Comparison of ENCODE assay signal across 1 cellular context in the genomic region with DNA sequence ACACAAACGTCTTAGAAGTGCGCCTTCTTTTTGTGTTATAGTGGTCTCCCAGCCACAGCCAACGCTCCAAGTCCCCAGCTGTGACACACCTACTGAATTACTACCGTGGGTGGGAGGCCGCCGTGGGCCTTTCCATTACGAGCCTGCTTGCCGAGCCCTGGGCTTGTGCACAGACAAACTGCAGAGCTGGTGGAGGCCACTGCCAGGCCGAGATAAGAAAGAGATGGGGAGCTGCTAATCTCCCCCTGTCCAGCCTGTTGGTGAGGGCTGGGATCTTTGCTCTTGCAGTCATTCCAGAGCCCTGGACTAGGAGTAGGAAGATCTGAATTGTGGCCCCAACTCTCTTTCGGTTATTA.
A peak's percentile ranks its signal among the peaks of the same experiment; 100 is the strongest.
TF ChIP-seq lines count a peak whose summit lies in the region.

No MANE protein-coding gene starts in this region.

TF ChIP-seq in K562, 482 proteins besides CTCF, POLR2A, EP300 and RAD21 (continued from another document and continues in another):
- TF ChIP-seq, protein P1, sequence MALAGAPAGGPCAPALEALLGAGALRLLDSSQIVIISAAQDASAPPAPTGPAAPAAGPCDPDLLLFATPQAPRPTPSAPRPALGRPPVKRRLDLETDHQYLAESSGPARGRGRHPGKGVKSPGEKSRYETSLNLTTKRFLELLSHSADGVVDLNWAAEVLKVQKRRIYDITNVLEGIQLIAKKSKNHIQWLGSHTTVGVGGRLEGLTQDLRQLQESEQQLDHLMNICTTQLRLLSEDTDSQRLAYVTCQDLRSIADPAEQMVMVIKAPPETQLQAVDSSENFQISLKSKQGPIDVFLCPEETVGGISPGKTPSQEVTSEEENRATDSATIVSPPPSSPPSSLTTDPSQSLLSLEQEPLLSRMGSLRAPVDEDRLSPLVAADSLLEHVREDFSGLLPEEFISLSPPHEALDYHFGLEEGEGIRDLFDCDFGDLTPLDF (CRISPR knock-in tag; IDR thresholded peaks at IDR 0.05), result no peak
- peak; percentile 32; the same call in 1 of the 2 replicates for TF ChIP-seq FOXK1 (CRISPR knock-in tag; IDR thresholded peaks at IDR 0.05; ENCODE audit: borderline replicate concordance)
- TF ChIP-seq PHF20 (IDR thresholded peaks at IDR 0.05; ENCODE audit: partially characterized antibody), result no peak
- no peak for TF ChIP-seq ZNF431 (CRISPR knock-in tag; IDR thresholded peaks at IDR 0.05)
- peak; percentile 83 for TF ChIP-seq MTA3 (IDR thresholded peaks at IDR 0.05; ENCODE audit: borderline replicate concordance)
- no peak for TF ChIP-seq ZNF707 (CRISPR knock-in tag; conservative IDR thresholded peaks at IDR 0.05)
- TF ChIP-seq HNRNPL (IDR thresholded peaks at IDR 0.05; ENCODE audit: low read depth, low read length), result no peak
- no peak for TF ChIP-seq NR2C1 (IDR thresholded peaks at IDR 0.05)
- TF ChIP-seq NR2C1 (tag; IDR thresholded peaks at IDR 0.05), result 0 out of 2 replicates have a peak, but pooled peaks have one; percentile 15
- no peak for TF ChIP-seq POU5F1 (IDR thresholded peaks at IDR 0.05; ENCODE audit: borderline replicate concordance, low read depth, low read length, partially characterized antibody)
- TF ChIP-seq ZNF347 (CRISPR knock-in tag; IDR thresholded peaks at IDR 0.05; ENCODE audit: low read depth), result no peak
- no peak for TF ChIP-seq ADNP (tag; IDR thresholded peaks at IDR 0.05)
- TF ChIP-seq FOXJ3 (CRISPR knock-in tag; IDR thresholded peaks at IDR 0.05), result no peak
- TF ChIP-seq, protein P2, sequence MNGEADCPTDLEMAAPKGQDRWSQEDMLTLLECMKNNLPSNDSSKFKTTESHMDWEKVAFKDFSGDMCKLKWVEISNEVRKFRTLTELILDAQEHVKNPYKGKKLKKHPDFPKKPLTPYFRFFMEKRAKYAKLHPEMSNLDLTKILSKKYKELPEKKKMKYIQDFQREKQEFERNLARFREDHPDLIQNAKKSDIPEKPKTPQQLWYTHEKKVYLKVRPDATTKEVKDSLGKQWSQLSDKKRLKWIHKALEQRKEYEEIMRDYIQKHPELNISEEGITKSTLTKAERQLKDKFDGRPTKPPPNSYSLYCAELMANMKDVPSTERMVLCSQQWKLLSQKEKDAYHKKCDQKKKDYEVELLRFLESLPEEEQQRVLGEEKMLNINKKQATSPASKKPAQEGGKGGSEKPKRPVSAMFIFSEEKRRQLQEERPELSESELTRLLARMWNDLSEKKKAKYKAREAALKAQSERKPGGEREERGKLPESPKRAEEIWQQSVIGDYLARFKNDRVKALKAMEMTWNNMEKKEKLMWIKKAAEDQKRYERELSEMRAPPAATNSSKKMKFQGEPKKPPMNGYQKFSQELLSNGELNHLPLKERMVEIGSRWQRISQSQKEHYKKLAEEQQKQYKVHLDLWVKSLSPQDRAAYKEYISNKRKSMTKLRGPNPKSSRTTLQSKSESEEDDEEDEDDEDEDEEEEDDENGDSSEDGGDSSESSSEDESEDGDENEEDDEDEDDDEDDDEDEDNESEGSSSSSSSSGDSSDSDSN (IDR thresholded peaks at IDR 0.05; ENCODE audit: borderline replicate concordance in 1 of 2, low read depth in 2 of 2, low read length in 2 of 2), result peak in 1 of 2 experiments; percentile 71; a peak in 1 of 4 replicates
- TF ChIP-seq ZNF134 (CRISPR knock-in tag; conservative IDR thresholded peaks at IDR 0.05), result no peak
- no peak for TF ChIP-seq TCF7L2 (IDR thresholded peaks at IDR 0.05; ENCODE audit: low read depth, low read length)
- no peak for TF ChIP-seq ZNF77 (CRISPR knock-in tag; IDR thresholded peaks at IDR 0.05)
- TF ChIP-seq JUNB (CRISPR knock-in tag; conservative IDR thresholded peaks at IDR 0.05), result no peak
- no peak for TF ChIP-seq HEY1 (CRISPR knock-in tag; IDR thresholded peaks at IDR 0.05; ENCODE audit: borderline replicate concordance)
- TF ChIP-seq KLF1 (tag; IDR thresholded peaks at IDR 0.05), result no peak
- TF ChIP-seq SMARCA5 (IDR thresholded peaks at IDR 0.05), result no peak
- no peak for TF ChIP-seq PHTF2 (CRISPR knock-in tag; IDR thresholded peaks at IDR 0.05)
- TF ChIP-seq, protein P3, sequence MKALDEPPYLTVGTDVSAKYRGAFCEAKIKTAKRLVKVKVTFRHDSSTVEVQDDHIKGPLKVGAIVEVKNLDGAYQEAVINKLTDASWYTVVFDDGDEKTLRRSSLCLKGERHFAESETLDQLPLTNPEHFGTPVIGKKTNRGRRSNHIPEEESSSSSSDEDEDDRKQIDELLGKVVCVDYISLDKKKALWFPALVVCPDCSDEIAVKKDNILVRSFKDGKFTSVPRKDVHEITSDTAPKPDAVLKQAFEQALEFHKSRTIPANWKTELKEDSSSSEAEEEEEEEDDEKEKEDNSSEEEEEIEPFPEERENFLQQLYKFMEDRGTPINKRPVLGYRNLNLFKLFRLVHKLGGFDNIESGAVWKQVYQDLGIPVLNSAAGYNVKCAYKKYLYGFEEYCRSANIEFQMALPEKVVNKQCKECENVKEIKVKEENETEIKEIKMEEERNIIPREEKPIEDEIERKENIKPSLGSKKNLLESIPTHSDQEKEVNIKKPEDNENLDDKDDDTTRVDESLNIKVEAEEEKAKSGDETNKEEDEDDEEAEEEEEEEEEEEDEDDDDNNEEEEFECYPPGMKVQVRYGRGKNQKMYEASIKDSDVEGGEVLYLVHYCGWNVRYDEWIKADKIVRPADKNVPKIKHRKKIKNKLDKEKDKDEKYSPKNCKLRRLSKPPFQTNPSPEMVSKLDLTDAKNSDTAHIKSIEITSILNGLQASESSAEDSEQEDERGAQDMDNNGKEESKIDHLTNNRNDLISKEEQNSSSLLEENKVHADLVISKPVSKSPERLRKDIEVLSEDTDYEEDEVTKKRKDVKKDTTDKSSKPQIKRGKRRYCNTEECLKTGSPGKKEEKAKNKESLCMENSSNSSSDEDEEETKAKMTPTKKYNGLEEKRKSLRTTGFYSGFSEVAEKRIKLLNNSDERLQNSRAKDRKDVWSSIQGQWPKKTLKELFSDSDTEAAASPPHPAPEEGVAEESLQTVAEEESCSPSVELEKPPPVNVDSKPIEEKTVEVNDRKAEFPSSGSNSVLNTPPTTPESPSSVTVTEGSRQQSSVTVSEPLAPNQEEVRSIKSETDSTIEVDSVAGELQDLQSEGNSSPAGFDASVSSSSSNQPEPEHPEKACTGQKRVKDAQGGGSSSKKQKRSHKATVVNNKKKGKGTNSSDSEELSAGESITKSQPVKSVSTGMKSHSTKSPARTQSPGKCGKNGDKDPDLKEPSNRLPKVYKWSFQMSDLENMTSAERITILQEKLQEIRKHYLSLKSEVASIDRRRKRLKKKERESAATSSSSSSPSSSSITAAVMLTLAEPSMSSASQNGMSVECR (CRISPR knock-in tag; IDR thresholded peaks at IDR 0.05), result peak; percentile 64; the same call in 1 of the 2 replicates
- TF ChIP-seq, protein P4, sequence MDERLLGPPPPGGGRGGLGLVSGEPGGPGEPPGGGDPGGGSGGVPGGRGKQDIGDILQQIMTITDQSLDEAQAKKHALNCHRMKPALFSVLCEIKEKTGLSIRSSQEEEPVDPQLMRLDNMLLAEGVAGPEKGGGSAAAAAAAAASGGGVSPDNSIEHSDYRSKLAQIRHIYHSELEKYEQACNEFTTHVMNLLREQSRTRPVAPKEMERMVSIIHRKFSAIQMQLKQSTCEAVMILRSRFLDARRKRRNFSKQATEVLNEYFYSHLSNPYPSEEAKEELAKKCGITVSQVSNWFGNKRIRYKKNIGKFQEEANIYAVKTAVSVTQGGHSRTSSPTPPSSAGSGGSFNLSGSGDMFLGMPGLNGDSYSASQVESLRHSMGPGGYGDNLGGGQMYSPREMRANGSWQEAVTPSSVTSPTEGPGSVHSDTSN (CRISPR knock-in tag; IDR thresholded peaks at IDR 0.05; ENCODE audit: low read depth), result no peak
- TF ChIP-seq, protein P4 (tag; conservative IDR thresholded peaks at IDR 0.05; ENCODE audit: low read depth), result no peak
- no peak for TF ChIP-seq HLTF (IDR thresholded peaks at IDR 0.05)
- peak; percentile 63; the same call in 1 of the 2 replicates for TF ChIP-seq CREM (IDR thresholded peaks at IDR 0.05; ENCODE audit: low read depth)
- TF ChIP-seq XRCC3 (IDR thresholded peaks at IDR 0.05), result no peak
- no peak for TF ChIP-seq NCOA2 (IDR thresholded peaks at IDR 0.05; ENCODE audit: partially characterized antibody in 2 of 2)
- TF ChIP-seq, protein P5, sequence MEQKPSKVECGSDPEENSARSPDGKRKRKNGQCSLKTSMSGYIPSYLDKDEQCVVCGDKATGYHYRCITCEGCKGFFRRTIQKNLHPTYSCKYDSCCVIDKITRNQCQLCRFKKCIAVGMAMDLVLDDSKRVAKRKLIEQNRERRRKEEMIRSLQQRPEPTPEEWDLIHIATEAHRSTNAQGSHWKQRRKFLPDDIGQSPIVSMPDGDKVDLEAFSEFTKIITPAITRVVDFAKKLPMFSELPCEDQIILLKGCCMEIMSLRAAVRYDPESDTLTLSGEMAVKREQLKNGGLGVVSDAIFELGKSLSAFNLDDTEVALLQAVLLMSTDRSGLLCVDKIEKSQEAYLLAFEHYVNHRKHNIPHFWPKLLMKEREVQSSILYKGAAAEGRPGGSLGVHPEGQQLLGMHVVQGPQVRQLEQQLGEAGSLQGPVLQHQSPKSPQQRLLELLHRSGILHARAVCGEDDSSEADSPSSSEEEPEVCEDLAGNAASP (IDR thresholded peaks at IDR 0.05), result no peak
- TF ChIP-seq, protein P6, sequence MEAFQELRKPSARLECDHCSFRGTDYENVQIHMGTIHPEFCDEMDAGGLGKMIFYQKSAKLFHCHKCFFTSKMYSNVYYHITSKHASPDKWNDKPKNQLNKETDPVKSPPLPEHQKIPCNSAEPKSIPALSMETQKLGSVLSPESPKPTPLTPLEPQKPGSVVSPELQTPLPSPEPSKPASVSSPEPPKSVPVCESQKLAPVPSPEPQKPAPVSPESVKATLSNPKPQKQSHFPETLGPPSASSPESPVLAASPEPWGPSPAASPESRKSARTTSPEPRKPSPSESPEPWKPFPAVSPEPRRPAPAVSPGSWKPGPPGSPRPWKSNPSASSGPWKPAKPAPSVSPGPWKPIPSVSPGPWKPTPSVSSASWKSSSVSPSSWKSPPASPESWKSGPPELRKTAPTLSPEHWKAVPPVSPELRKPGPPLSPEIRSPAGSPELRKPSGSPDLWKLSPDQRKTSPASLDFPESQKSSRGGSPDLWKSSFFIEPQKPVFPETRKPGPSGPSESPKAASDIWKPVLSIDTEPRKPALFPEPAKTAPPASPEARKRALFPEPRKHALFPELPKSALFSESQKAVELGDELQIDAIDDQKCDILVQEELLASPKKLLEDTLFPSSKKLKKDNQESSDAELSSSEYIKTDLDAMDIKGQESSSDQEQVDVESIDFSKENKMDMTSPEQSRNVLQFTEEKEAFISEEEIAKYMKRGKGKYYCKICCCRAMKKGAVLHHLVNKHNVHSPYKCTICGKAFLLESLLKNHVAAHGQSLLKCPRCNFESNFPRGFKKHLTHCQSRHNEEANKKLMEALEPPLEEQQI (IDR thresholded peaks at IDR 0.05), result peak; percentile 48; the same call in 1 of the 2 replicates
- TF ChIP-seq SAP30 (IDR thresholded peaks at IDR 0.05; ENCODE audit: borderline replicate concordance, insufficient read depth, low read depth, low read length, poor library complexity, severe bottlenecking), result no peak
- no peak for TF ChIP-seq THRAP3 (IDR thresholded peaks at IDR 0.05; ENCODE audit: borderline replicate concordance)
- peak; percentile 96 for TF ChIP-seq ARID1B (IDR thresholded peaks at IDR 0.05)
- TF ChIP-seq, protein P7, sequence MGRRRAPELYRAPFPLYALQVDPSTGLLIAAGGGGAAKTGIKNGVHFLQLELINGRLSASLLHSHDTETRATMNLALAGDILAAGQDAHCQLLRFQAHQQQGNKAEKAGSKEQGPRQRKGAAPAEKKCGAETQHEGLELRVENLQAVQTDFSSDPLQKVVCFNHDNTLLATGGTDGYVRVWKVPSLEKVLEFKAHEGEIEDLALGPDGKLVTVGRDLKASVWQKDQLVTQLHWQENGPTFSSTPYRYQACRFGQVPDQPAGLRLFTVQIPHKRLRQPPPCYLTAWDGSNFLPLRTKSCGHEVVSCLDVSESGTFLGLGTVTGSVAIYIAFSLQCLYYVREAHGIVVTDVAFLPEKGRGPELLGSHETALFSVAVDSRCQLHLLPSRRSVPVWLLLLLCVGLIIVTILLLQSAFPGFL (CRISPR knock-in tag; IDR thresholded peaks at IDR 0.05), result no peak
- TF ChIP-seq MCM3 (IDR thresholded peaks at IDR 0.05), result no peak
- TF ChIP-seq ZNF175 (CRISPR knock-in tag; IDR thresholded peaks at IDR 0.05; ENCODE audit: low read depth), result 0 out of 2 replicates have a peak, but pooled peaks have one; percentile 59
- no peak for TF ChIP-seq EWSR1 (IDR thresholded peaks at IDR 0.05; ENCODE audit: borderline replicate concordance, low read depth, partially characterized antibody)
- TF ChIP-seq, protein P8, sequence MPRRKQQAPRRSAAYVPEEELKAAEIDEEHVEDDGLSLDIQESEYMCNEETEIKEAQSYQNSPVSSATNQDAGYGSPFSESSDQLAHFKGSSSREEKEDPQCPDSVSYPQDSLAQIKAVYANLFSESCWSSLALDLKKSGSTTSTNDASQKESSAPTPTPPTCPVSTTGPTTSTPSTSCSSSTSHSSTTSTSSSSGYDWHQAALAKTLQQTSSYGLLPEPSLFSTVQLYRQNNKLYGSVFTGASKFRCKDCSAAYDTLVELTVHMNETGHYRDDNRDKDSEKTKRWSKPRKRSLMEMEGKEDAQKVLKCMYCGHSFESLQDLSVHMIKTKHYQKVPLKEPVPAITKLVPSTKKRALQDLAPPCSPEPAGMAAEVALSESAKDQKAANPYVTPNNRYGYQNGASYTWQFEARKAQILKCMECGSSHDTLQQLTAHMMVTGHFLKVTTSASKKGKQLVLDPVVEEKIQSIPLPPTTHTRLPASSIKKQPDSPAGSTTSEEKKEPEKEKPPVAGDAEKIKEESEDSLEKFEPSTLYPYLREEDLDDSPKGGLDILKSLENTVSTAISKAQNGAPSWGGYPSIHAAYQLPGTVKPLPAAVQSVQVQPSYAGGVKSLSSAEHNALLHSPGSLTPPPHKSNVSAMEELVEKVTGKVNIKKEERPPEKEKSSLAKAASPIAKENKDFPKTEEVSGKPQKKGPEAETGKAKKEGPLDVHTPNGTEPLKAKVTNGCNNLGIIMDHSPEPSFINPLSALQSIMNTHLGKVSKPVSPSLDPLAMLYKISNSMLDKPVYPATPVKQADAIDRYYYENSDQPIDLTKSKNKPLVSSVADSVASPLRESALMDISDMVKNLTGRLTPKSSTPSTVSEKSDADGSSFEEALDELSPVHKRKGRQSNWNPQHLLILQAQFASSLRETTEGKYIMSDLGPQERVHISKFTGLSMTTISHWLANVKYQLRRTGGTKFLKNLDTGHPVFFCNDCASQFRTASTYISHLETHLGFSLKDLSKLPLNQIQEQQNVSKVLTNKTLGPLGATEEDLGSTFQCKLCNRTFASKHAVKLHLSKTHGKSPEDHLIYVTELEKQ (CRISPR knock-in tag; IDR thresholded peaks at IDR 0.05), result no peak
- TF ChIP-seq SMAD3 (CRISPR knock-in tag; conservative IDR thresholded peaks at IDR 0.05), result no peak
- no peak for TF ChIP-seq GTF2A2 (tag; IDR thresholded peaks at IDR 0.05)
- TF ChIP-seq NCOA4 (IDR thresholded peaks at IDR 0.05; ENCODE audit: partially characterized antibody), result no peak
- TF ChIP-seq SIN3B (IDR thresholded peaks at IDR 0.05; ENCODE audit: low read depth), result no peak
- TF ChIP-seq CTBP1 (IDR thresholded peaks at IDR 0.05; ENCODE audit: borderline replicate concordance), result peak; percentile 79; the same call in 1 of the 2 replicates
- TF ChIP-seq SNIP1 (IDR thresholded peaks at IDR 0.05; ENCODE audit: low read depth), result no peak
- no peak for TF ChIP-seq GABPB1 (CRISPR knock-in tag; IDR thresholded peaks at IDR 0.05)
- TF ChIP-seq ZNF75A (CRISPR knock-in tag; IDR thresholded peaks at IDR 0.05), result no peak
